Comparison of ENCODE assay signal across 14 cellular contexts in the genomic region with DNA sequence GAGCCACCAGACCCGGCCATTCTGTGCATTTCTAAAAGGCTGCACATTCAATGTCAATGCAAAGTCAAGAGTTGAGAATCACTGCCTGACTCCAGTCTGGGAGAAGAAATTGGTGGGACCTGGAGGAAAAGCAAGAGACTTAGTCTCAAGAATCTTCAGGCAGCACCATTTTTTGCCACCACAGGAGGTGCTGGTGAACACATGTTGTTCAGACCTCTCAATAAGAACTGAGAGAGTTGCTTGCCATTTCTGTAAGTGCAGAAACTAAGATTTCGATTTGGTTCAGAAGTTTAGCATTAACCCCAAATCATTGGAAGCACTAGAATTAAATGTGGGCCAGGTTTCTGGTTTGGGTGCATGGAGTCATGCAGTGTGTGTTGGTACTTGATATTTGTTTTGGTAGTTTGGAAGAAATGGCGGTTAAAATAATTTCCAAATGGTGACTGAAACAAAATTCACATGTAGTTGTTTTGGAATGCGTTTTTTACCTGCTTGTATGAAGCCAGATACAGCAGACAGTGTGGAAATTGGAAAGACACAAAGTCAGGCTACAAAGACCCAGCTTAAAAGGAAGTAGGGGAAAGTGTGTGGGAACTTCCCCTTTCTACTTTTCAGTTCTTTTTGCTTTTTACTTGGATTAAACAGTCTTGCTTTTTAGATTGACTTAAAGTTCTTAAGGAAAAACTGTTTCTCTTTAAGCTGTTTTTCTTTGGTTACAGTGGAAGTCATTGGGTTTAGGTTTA. TPM values are rescaled to one million over a fixed set of nuclear protein-coding genes. Genes with fewer than 3 reads are reported as not detected.
DNase-seq lines count a peak whose midpoint lies in the region; ATAC-seq and TF ChIP-seq lines count a peak whose summit lies in the region.
"Had no signal": no experiment of that assay in that cellular context is flagged by ENCODE, and none has a peak within 500 bp of the region (broad histone marks: within the 10 kb centered on the region; RNA-seq: fewer than 3 reads in every experiment).

No MANE protein-coding gene starts in this region.

- no peak for TF ChIP-seq EP300 in esophagus muscularis mucosa (IDR thresholded peaks at IDR 0.05)

- H3K27ac ChIP-seq in foreskin keratinocyte: no peak overlapping the region
- no peak overlapping the region for H3K27ac ChIP-seq in esophagus muscularis mucosa (replicated peaks in 1 of 4)
- H3K27ac ChIP-seq: left ventricle myocardium inferior had no signal

- no peak overlapping the region for H3K27ac Mint-ChIP-seq in activated CD4-positive, alpha-beta T cell treated with anti-CD3 and anti-CD28 coated beads, Interleukin-2, amount 10 ng/mL, durations not matched to agents 24 days and 14 days
- H3K27ac Mint-ChIP-seq: activated CD4-positive, alpha-beta T cell treated with anti-CD3 and anti-CD28 coated beads, Interleukin-2, amount 10 ng/mL, durations not matched to agents 7 days and 5 days; activated naive CD8-positive, alpha-beta T cell treated with anti-CD3 and anti-CD28 coated beads for 36 hours had no signal

- H3K4me3 Mint-ChIP-seq in activated CD4-positive, alpha-beta T cell treated with anti-CD3 and anti-CD28 coated beads, Interleukin-2, amount 10 ng/mL, durations not matched to agents 24 days and 14 days: no peak overlapping the region
- H3K4me3 Mint-ChIP-seq: activated CD4-positive, alpha-beta T cell treated with anti-CD3 and anti-CD28 coated beads, Interleukin-2, amount 10 ng/mL, durations not matched to agents 7 days and 5 days; activated naive CD8-positive, alpha-beta T cell treated with anti-CD3 and anti-CD28 coated beads for 36 hours had no signal

- H3K9me3 Mint-ChIP-seq in activated CD4-positive, alpha-beta T cell treated with anti-CD3 and anti-CD28 coated beads, Interleukin-2, amount 10 ng/mL, durations not matched to agents 24 days and 14 days: peaks cover 6% of the 10 kb centered on the region

- H3K9me3 ChIP-seq in BE2C (no peaks in the 10 kb centered on the region), esophagus muscularis mucosa (no peaks in the 10 kb centered on the region)
- H3K9me3 ChIP-seq: left ventricle myocardium inferior had no signal

- H3K4me1 Mint-ChIP-seq in activated CD4-positive, alpha-beta T cell treated with anti-CD3 and anti-CD28 coated beads, Interleukin-2, amount 10 ng/mL, durations not matched to agents 24 days and 14 days: peaks cover 2% of the 10 kb centered on the region

- 85% methylated on average over 4 of the region's 4 CpGs for WGBS in esophagus muscularis mucosa

- no peaks in the 10 kb centered on the region for H3K36me3 Mint-ChIP-seq in activated CD4-positive, alpha-beta T cell treated with anti-CD3 and anti-CD28 coated beads, Interleukin-2, amount 10 ng/mL, durations not matched to agents 24 days and 14 days (ENCODE audit: low read depth)

- TF ChIP-seq CTCF in BE2C (IDR thresholded peaks at IDR 0.05; ENCODE audit: low read depth, low read length) (peak; percentile 37), foreskin keratinocyte (conservative IDR thresholded peaks at IDR 0.05) (peak; percentile 25), esophagus muscularis mucosa (IDR thresholded peaks at IDR 0.05) (no peak)

- 0 out of 2 replicates have a peak, but pooled peaks cover 3% of the 10 kb centered on the region for H3K27me3 ChIP-seq in BE2C
- H3K27me3 ChIP-seq in H7 (ENCODE audit: control insufficient read depth, insufficient read depth, low read length): no peaks in the 10 kb centered on the region
- H3K27me3 ChIP-seq in foreskin keratinocyte: peaks cover 20% of the 10 kb centered on the region
- no peaks in the 10 kb centered on the region for H3K27me3 ChIP-seq in esophagus muscularis mucosa

- H3K4me1 ChIP-seq in BE2C (no peaks in the 10 kb centered on the region), foreskin keratinocyte (no peaks in the 10 kb centered on the region), esophagus muscularis mucosa (no peaks in the 10 kb centered on the region)
- H3K4me1 ChIP-seq: left ventricle myocardium inferior had no signal

- no peak for DNase-seq in BE2C
- DNase-seq in H7: peak; percentile 23
- peak; percentile 8 for DNase-seq in RPMI7951 (ENCODE audit: low read depth)
- no peak for DNase-seq in foreskin keratinocyte
- no peak for DNase-seq in T1000 (lab: John Stamatoyannopoulos, UW)
- DNase-seq in esophagus muscularis mucosa (ENCODE audit: extremely low spot score): no peak
- DNase-seq in activated CD4-positive, alpha-beta T cell treated with anti-CD3 and anti-CD28 coated beads, Interleukin-2, amount 10 ng/mL, durations not matched to agents 24 days and 14 days: no peak
- DNase-seq: activated CD4-positive, alpha-beta T cell treated with anti-CD3 and anti-CD28 coated beads, Interleukin-2, amount 10 ng/mL, durations not matched to agents 7 days and 5 days; activated naive CD8-positive, alpha-beta T cell treated with anti-CD3 and anti-CD28 coated beads for 36 hours; left ventricle myocardium inferior; MM.1S; RPMI8226 had no signal

- H3K4me3 ChIP-seq in BE2C (ENCODE audit: low read depth, low read length) (no peak overlapping the region), H7 (ENCODE audit: insufficient read depth, low read depth, low read length) (no peak overlapping the region), esophagus muscularis mucosa (no peak overlapping the region)
- H3K4me3 ChIP-seq: left ventricle myocardium inferior had no signal

- intact Hi-C loops in esophagus muscularis mucosa (cut with DNase I): no loop called here
- intact Hi-C loops in activated CD4-positive, alpha-beta T cell treated with anti-CD3 and anti-CD28 coated beads, Interleukin-2, amount 10 ng/mL, durations not matched to agents 24 days and 14 days (cut with micrococcal nuclease): no loop called here

- no peaks in the 10 kb centered on the region for H3K36me3 ChIP-seq in BE2C
- H3K36me3 ChIP-seq in H7 (replicated peaks; ENCODE audit: control insufficient read depth, insufficient read depth, low read length): no peaks in the 10 kb centered on the region
- no peaks in the 10 kb centered on the region for H3K36me3 ChIP-seq in esophagus muscularis mucosa
- H3K36me3 ChIP-seq: left ventricle myocardium inferior had no signal

- ATAC-seq in foreskin keratinocyte (no peak), GM21528 (IDR thresholded peaks at IDR 0.05; ENCODE audit: low FRiP score, unreplicated experiment) (no peak)

- TF ChIP-seq POLR2A in esophagus muscularis mucosa (IDR thresholded peaks at IDR 0.05; ENCODE audit: low read depth): no peak

- peaks cover 12% of the 10 kb centered on the region for H3K27me3 Mint-ChIP-seq in activated CD4-positive, alpha-beta T cell treated with anti-CD3 and anti-CD28 coated beads, Interleukin-2, amount 10 ng/mL, durations not matched to agents 24 days and 14 days

RNA-seq across cellular contexts. Expression of gene PDE8B, which starts 20.4 kb away (rescaled TPM):
- polyA plus RNA-seq in BE2C (2012; ENCODE audit: insufficient read depth, insufficient read length, low read depth): 0.63 TPM
- total RNA-seq in H7 (2014; rRNA removed; shearing (Covaris generic)): 0.03 and 1.9 TPM in 2 replicates
- total RNA-seq in RPMI7951 (2014; rRNA removed; shearing (Covaris generic)): not detected in 2 replicates
- total RNA-seq in foreskin keratinocyte (not detected in 2 replicates), esophagus muscularis mucosa (1 to 10 TPM in 2 of 4 donors, under 1 TPM in 2; 0.83 to 7.1 (median 1.5) TPM)
- polyA plus RNA-seq in foreskin keratinocyte: not detected in 2 replicates
- 0.17 and 0.19 TPM in 2 replicates for total RNA-seq in activated CD4-positive, alpha-beta T cell treated with anti-CD3 and anti-CD28 coated beads, Interleukin-2, amount 10 ng/mL, durations not matched to agents 24 days and 14 days
- total RNA-seq: pulmonary artery endothelial cell had no signal

Comparison
In these comparisons a context has a peak if more than half of its experiments do, and no peak if none do; other contexts are left out.
1. DNase-seq: peak in H7 (single experiment) and RPMI7951 (single experiment); none in BE2C (single experiment), foreskin keratinocyte (0 of 2), T1000 (single experiment), esophagus muscularis mucosa (single experiment) and activated CD4-positive, alpha-beta T cell treated with anti-CD3 and anti-CD28 coated beads, Interleukin-2, amount 10 ng/mL, durations not matched to agents 24 days and 14 days (single experiment).
2. CTCF ChIP-seq: peak in BE2C (single experiment) and foreskin keratinocyte (single experiment); none in esophagus muscularis mucosa (0 of 3).